Comparison of ENCODE assay signal across 1 cellular context in the genomic region with DNA sequence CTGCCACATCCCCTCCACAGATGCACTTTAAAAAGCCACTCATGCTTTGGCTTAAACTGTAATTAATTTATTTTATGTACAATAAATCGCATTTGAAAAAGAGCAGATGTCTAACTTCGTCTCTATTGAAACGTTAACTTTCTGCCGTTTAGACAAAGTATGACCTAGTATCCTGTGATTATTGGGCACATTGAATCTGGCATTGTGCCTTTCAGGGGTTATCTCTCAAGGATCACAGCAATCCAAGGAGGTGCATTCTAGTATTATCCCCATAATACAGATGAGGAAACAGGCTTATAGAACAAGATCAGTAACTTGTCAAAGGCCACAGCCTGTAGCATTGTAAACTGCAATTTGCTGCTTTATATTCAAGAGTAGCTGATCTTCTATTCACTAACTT.
TF ChIP-seq lines count a peak whose summit lies in the region.

No MANE protein-coding gene starts in this region.

TF ChIP-seq in WTC11, 78 proteins besides CTCF, POLR2A, EP300 and RAD21 (continued from another document):
- TF ChIP-seq, protein P1, sequence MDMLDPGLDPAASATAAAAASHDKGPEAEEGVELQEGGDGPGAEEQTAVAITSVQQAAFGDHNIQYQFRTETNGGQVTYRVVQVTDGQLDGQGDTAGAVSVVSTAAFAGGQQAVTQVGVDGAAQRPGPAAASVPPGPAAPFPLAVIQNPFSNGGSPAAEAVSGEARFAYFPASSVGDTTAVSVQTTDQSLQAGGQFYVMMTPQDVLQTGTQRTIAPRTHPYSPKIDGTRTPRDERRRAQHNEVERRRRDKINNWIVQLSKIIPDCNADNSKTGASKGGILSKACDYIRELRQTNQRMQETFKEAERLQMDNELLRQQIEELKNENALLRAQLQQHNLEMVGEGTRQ (CRISPR knock-in tag; IDR thresholded peaks at IDR 0.05): no peak
